Comparison of ENCODE assay signal across 1 cellular context in genomic region chr3:71391361-71391760, GRCh38.
TF ChIP-seq lines count a peak whose summit lies in the region.

No MANE protein-coding gene starts in this region.

TF ChIP-seq in IMR-90, 13 proteins besides CTCF, POLR2A, EP300 and RAD21 (continued from another document):
- TF ChIP-seq, protein P1, sequence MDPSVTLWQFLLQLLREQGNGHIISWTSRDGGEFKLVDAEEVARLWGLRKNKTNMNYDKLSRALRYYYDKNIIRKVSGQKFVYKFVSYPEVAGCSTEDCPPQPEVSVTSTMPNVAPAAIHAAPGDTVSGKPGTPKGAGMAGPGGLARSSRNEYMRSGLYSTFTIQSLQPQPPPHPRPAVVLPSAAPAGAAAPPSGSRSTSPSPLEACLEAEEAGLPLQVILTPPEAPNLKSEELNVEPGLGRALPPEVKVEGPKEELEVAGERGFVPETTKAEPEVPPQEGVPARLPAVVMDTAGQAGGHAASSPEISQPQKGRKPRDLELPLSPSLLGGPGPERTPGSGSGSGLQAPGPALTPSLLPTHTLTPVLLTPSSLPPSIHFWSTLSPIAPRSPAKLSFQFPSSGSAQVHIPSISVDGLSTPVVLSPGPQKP (IDR thresholded peaks at IDR 0.05; ENCODE audit: borderline replicate concordance, low read depth, low read length) = no peak
- no peak for TF ChIP-seq MXI1 (IDR thresholded peaks at IDR 0.05; ENCODE audit: borderline replicate concordance, low read depth, low read length)
- TF ChIP-seq BHLHE40 (IDR thresholded peaks at IDR 0.05; ENCODE audit: low read depth, low read length) = no peak
- no peak for TF ChIP-seq CEBPB (IDR thresholded peaks at IDR 0.05; ENCODE audit: low read depth, low read length)
- TF ChIP-seq RFX5 (IDR thresholded peaks at IDR 0.05; ENCODE audit: low read depth, low read length) = no peak
